In the genomic region with DNA sequence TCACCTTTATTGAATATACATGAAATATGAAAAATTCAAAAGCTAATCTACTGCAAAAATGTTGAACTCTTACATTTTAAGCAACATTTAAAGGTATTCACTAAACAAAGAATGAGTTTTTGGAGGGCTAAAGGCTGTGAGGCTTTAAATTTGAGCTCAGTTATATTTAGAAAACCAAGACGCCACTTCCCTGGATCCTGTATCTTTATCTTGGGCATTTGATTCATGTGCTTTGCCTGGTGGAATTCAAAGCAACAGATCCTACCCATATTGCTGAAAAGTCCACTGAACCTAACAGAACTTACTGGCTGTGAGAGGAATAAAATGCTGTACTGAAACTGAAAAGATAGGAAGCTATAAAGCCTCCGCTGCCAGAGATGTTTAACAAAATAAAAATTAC, we compare ENCODE assay signal across 14 cellular contexts. TPM values are rescaled to one million over a fixed set of nuclear protein-coding genes. Genes with fewer than 3 reads are reported as not detected.
DNase-seq lines count a peak whose midpoint lies in the region; ATAC-seq and TF ChIP-seq lines count a peak whose summit lies in the region.
"Had no signal": no experiment of that assay in that cellular context is flagged by ENCODE, and none has a peak within 500 bp of the region (broad histone marks: within the 10 kb centered on the region; RNA-seq: fewer than 3 reads in every experiment).

No MANE protein-coding gene starts in this region.

- H3K36me3 Mint-ChIP-seq in activated naive CD8-positive, alpha-beta T cell treated with anti-CD3 and anti-CD28 coated beads for 36 hours: peaks cover 27% of the 10 kb centered on the region

- H3K36me3 ChIP-seq in cardiac muscle cell (no peaks in the 10 kb centered on the region), mesodermal cell (ENCODE audit: control insufficient read depth, insufficient read depth, low read length) (peaks cover 3% of the 10 kb centered on the region)

- intact Hi-C loops in right cardiac atrium (cut with DNase I): no loop called here

- WGBS in right cardiac atrium: 46% methylated on average over 2 of the region's 2 CpGs
- whole genome bisulfite sequencing in mesodermal cell (ENCODE audit: insufficient coverage in 2 of 2), 2 experiments: 100% methylated on average over 1 of the region's 2 CpGs; no CpG with 5 or more reads in 1 of the 2 experiments

- peaks cover 83% of the 10 kb centered on the region for H3K4me1 Mint-ChIP-seq in activated naive CD8-positive, alpha-beta T cell treated with anti-CD3 and anti-CD28 coated beads for 36 hours

- H3K27me3 ChIP-seq in cardiac muscle cell (no peaks in the 10 kb centered on the region), right cardiac atrium (ENCODE audit: control insufficient read depth, insufficient read depth) (no peaks in the 10 kb centered on the region)

- H3K9me3 ChIP-seq in cardiac muscle cell (ENCODE audit: low read depth) (no peaks in the 10 kb centered on the region), right cardiac atrium (ENCODE audit: control insufficient read depth, low read length) (no peaks in the 10 kb centered on the region), mesodermal cell (ENCODE audit: control insufficient read depth, low read length) (no peaks in the 10 kb centered on the region)

- no peak for ATAC-seq in right cardiac atrium
- ATAC-seq: stimulated activated memory B cell treated with anti-CD40 and anti-IgM and Interleukin-4, amounts not matched to agents 10 μg/mL and 1 μg/mL and 100 μg/mL, for 72 hours had no signal

- H3K4me3 Mint-ChIP-seq in activated naive CD8-positive, alpha-beta T cell treated with anti-CD3 and anti-CD28 coated beads for 36 hours: no peak overlapping the region
- H3K4me3 Mint-ChIP-seq: stimulated activated memory B cell treated with anti-CD40 and anti-IgM and Interleukin-4, amounts not matched to agents 10 μg/mL and 1 μg/mL and 100 μg/mL, for 72 hours had no signal

- H3K27ac ChIP-seq in cardiac muscle cell (peak overlapping the region; percentile 86), right cardiac atrium (ENCODE audit: low read length) (no peak overlapping the region), mesodermal cell (ENCODE audit: low read depth, low read length, severe bottlenecking) (peak overlapping the region; percentile 47)

- H3K27me3 Mint-ChIP-seq in activated naive CD8-positive, alpha-beta T cell treated with anti-CD3 and anti-CD28 coated beads for 36 hours: no peaks in the 10 kb centered on the region
- H3K27me3 Mint-ChIP-seq: stimulated activated memory B cell treated with anti-CD40 and anti-IgM and Interleukin-4, amounts not matched to agents 10 μg/mL and 1 μg/mL and 100 μg/mL, for 72 hours had no signal

- peak in 1 of 2 donors; percentile 49 for DNase-seq in cardiac muscle cell (ENCODE audit: low read depth in 1 of 2, low spot score in 1 of 2)
- DNase-seq in right cardiac atrium: no peak
- DNase-seq in activated naive CD8-positive, alpha-beta T cell treated with anti-CD3 and anti-CD28 coated beads for 36 hours: no peak
- DNase-seq in DMS153 treated with DMSO at 0.1 percent for 48 hours (lab: John Stamatoyannopoulos, UW; ENCODE audit: unreplicated experiment): no peak
- DNase-seq in EL: no peak
- no peak for DNase-seq in NCI-H1105 treated with DMSO at 0.1 percent for 48 hours (lab: John Stamatoyannopoulos, UW)
- no peak for DNase-seq in GM13976 (ENCODE audit: low spot score)
- DNase-seq: cerebellar nuclear complex, foreskin melanocyte, NCI-H1048, NCI-H2171, occipital lobe had no signal

- in situ Hi-C loops in GM13976 (cut with MboI; ENCODE audit: low sequenced_read_pairs, unreplicated experiment): no loop called here

- H3K4me3 ChIP-seq in cardiac muscle cell (peak overlapping the region; percentile 4), right cardiac atrium (ENCODE audit: low read length) (no peak overlapping the region), mesodermal cell (ENCODE audit: extremely low read depth, insufficient read depth, low read length, poor library complexity, severe bottlenecking) (no peak overlapping the region)

- no peaks in the 10 kb centered on the region for H3K9me3 Mint-ChIP-seq in activated naive CD8-positive, alpha-beta T cell treated with anti-CD3 and anti-CD28 coated beads for 36 hours
- H3K9me3 Mint-ChIP-seq: stimulated activated memory B cell treated with anti-CD40 and anti-IgM and Interleukin-4, amounts not matched to agents 10 μg/mL and 1 μg/mL and 100 μg/mL, for 72 hours had no signal

- H3K4me1 ChIP-seq in cardiac muscle cell (ENCODE audit: low read depth): peaks cover 28% of the 10 kb centered on the region
- peaks cover 2% of the 10 kb centered on the region for H3K4me1 ChIP-seq in right cardiac atrium (ENCODE audit: control insufficient read depth, insufficient read depth, low read length)
- peaks cover 22% of the 10 kb centered on the region for H3K4me1 ChIP-seq in mesodermal cell (ENCODE audit: control insufficient read depth, insufficient read depth, low read length, poor library complexity, severe bottlenecking)

- peak overlapping the region; percentile 55 for H3K27ac Mint-ChIP-seq in activated naive CD8-positive, alpha-beta T cell treated with anti-CD3 and anti-CD28 coated beads for 36 hours
- H3K27ac Mint-ChIP-seq: stimulated activated memory B cell treated with anti-CD40 and anti-IgM and Interleukin-4, amounts not matched to agents 10 μg/mL and 1 μg/mL and 100 μg/mL, for 72 hours had no signal

- TF ChIP-seq CTCF in cardiac muscle cell (IDR thresholded peaks at IDR 0.05; ENCODE audit: low read depth, low read length) (no peak), GM13976 (IDR thresholded peaks at IDR 0.05; ENCODE audit: borderline replicate concordance, control extremely low read depth, extremely low read depth, insufficient read depth, missing control alignments) (no peak)

RNA-seq across cellular contexts. Expression of a gene that starts 14.3 kb away (rescaled TPM):
- total RNA-seq in cardiac muscle cell (28.5 and 54.1 TPM in 2 replicates), right cardiac atrium (10 to 100 TPM; 41.8 to 50.5 (median 45.3) TPM)
- polyA plus RNA-seq in cardiac muscle cell (25.4 and 39.1 TPM in 2 replicates), right cardiac atrium (15.0 TPM)
- 10 to 100 TPM; 43.7 to 47.2 TPM for total RNA-seq in activated naive CD8-positive, alpha-beta T cell treated with anti-CD3 and anti-CD28 coated beads for 36 hours
- 37.3 TPM for polyA plus RNA-seq in mesodermal cell (2013, experiment 1 of 2)
- polyA plus RNA-seq in mesodermal cell (2013, experiment 2 of 2): 32.1 TPM

RNA-seq across cellular contexts. Expression of a gene that starts 59.9 kb away (rescaled TPM):
- total RNA-seq in cardiac muscle cell: 8.1 and 14.9 TPM in 2 replicates
- polyA plus RNA-seq in cardiac muscle cell: 16.3 and 21.8 TPM in 2 replicates
- 1 to 10 TPM; 3.5 to 6.5 (median 5.3) TPM for total RNA-seq in right cardiac atrium
- polyA plus RNA-seq in right cardiac atrium: 3.2 TPM
- 1 to 10 TPM; 6.3 to 8.1 TPM for total RNA-seq in activated naive CD8-positive, alpha-beta T cell treated with anti-CD3 and anti-CD28 coated beads for 36 hours
- 0.11 TPM for polyA plus RNA-seq in mesodermal cell (2013, experiment 1 of 2)
- polyA plus RNA-seq in mesodermal cell (2013, experiment 2 of 2): 0.10 TPM
